Comparison of ENCODE assay signal across 14 cellular contexts in the genomic region with DNA sequence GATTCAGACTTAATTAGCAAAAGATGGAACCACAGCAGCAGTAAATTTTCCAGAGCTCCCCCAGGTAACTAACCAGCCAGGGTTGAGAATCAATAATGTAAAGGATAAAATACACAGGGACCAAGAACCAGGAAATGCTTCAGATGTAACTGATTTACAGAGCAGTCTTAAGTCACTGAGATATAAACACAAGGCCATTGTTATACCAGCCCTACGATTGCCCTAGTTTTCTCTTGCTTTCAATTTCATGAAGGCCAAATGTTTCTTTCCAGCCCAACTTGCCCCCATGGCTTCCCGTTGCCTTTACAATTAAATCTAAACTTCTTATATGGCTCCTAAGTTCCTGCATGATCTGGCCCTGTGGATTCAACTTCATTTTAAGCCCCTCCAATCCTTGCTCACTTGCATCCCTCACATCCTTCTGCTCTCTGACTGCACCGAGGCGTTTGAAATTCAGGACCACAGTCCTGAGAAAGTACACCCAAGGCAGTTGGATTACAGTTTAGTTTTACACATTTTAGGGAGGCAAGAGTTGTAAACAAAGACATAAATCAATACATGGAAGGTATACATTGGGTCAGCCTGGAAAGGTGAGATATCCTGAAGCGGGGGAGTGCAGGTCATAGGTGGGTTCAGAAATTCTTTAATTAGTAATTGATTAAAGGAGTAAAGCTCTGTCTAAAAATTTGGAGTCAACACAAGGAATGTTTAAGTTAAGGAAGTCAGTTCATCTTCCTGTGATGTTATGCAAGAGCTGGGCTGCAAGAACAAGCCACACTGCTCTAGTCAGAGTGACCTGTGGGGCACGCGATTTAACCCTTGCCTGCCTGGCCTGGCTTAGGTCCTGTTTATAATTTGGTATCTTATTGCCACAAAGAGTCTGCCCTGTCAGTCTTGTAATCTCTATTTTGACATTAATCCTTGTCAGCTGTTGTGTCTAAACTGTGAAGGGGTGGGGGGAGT.
DNase-seq lines count a peak whose midpoint lies in the region; ATAC-seq and TF ChIP-seq lines count a peak whose summit lies in the region.
"Had no signal": no experiment of that assay in that cellular context is flagged by ENCODE, and none has a peak within 500 bp of the region (broad histone marks: within the 10 kb centered on the region; RNA-seq: fewer than 3 reads in every experiment).

No MANE protein-coding gene starts in this region.

- no CpG with 5 or more reads among the region's 7 CpGs for WGBS in neuronal stem cell (ENCODE audit: extremely low coverage in 2 of 2, insufficient read length in 2 of 2, insufficient replicate concordance in 1 of 2), 2 donors

- peak overlapping the region; percentile 62 for H3K4me3 Mint-ChIP-seq in Calu3 (ENCODE audit: low read depth, unreplicated experiment)
- H3K4me3 Mint-ChIP-seq in CD8-positive, alpha-beta T cell = no peak overlapping the region
- H3K4me3 Mint-ChIP-seq: activated T-cell treated with anti-CD3 and anti-CD28 coated beads, Interleukin-2, amount 50 U/mL, for 72 hours; brain had no signal

- DNase-seq in Calu3 (peak; percentile 74), NOMO-1 treated with DMSO at 0.1 percent for 48 hours (lab: John Stamatoyannopoulos, UW; ENCODE audit: unreplicated experiment) (peak; percentile 64), fibroblast of villous mesenchyme (ENCODE audit: low read depth) (peak; percentile 33), neuronal stem cell (ENCODE audit: low spot score) (no peak), A172 (ENCODE audit: low spot score) (no peak), mesenteric fat pad (ENCODE audit: low spot score) (no peak)
- DNase-seq in stimulated activated CD4-positive, alpha-beta T cell treated with anti-CD3 and anti-CD28 coated beads, Interleukin-1b, Interleukin-23, amount 100 ng/mL, for 48 hours = no peak
- DNase-seq in CD8-positive, alpha-beta T cell = no peak
- DNase-seq: activated T-cell treated with anti-CD3 and anti-CD28 coated beads, Interleukin-2, amount 50 U/mL, for 72 hours; NCI-H146 had no signal

- H3K14ac ChIP-seq in neuronal stem cell (ENCODE audit: low read length) = no peak overlapping the region

- H2BK5ac ChIP-seq in neuronal stem cell (ENCODE audit: low read length) = no peak overlapping the region

- peak overlapping the region; percentile 4 for H3K18ac ChIP-seq in neuronal stem cell (ENCODE audit: low read length)

- peak overlapping the region; percentile 32 for H3K23ac ChIP-seq in neuronal stem cell (ENCODE audit: low read depth, low read length, poor library complexity)

- peaks cover 2 to 3% of the 10 kb centered on the region in 2 donors for H3K4me1 ChIP-seq in neuronal stem cell (ENCODE audit: control insufficient read depth in 2 of 2, insufficient read depth in 1 of 2, low read depth in 1 of 2, low read length in 2 of 2)
- no peaks in the 10 kb centered on the region for H3K4me1 ChIP-seq in CD8-positive, alpha-beta T cell (ENCODE audit: insufficient read depth, low read length)
- H3K4me1 ChIP-seq: BLaER1 had no signal

- H3K4me2 ChIP-seq in neuronal stem cell (ENCODE audit: insufficient read depth, low read length, poor library complexity, severe bottlenecking) = no peak overlapping the region

- no peak overlapping the region for H2BK15ac ChIP-seq in neuronal stem cell (ENCODE audit: low read length)

- H3K27ac ChIP-seq in neuronal stem cell (replicated peaks; ENCODE audit: low read length) = no peak overlapping the region
- no peak overlapping the region for H3K27ac ChIP-seq in CD8-positive, alpha-beta T cell (ENCODE audit: low read depth, low read length)
- H3K27ac ChIP-seq: BLaER1, RWPE1, skin epidermis had no signal

- CTCF ChIA-PET in Calu3 (lab: Charles Lee) = interaction anchor here (1.0 to 1.5 kb wide), 4 partner anchors 9 to 96 kb away, joined by 3 to 5 read pairs (median 4); no protein-coding TSS in a partner anchor
- CTCF ChIA-PET in CD8-positive, alpha-beta T cell (lab: Charles Lee) = no interaction called here

- H2AFZ ChIP-seq in neuronal stem cell (ENCODE audit: low read length) = peak overlapping the region; percentile 36

- no peak overlapping the region for H4K91ac ChIP-seq in neuronal stem cell (ENCODE audit: low read depth, low read length, poor library complexity)

- H2BK12ac ChIP-seq in neuronal stem cell (ENCODE audit: low read length) = no peak overlapping the region

- peaks cover 81% of the 10 kb centered on the region for H3K4me1 Mint-ChIP-seq in Calu3 (ENCODE audit: low read depth, unreplicated experiment)
- H3K4me1 Mint-ChIP-seq in CD8-positive, alpha-beta T cell (ENCODE audit: low read depth) = no peaks in the 10 kb centered on the region

- intact Hi-C loops in Calu3 (cut with micrococcal nuclease; ENCODE audit: unreplicated experiment) = loop anchor here (5.0 kb wide), 2 partner anchors 70 to 110 kb away; partner anchors contain the start of gene COG2
- intact Hi-C loops in CD8-positive, alpha-beta T cell (cut with DNase I, micrococcal nuclease) = no loop called here

- H3K36me3 ChIP-seq in neuronal stem cell (replicated peaks in 1 of 2; ENCODE audit: control insufficient read depth in 2 of 2, insufficient read depth in 2 of 2, low read length in 2 of 2) = no peaks in the 10 kb centered on the region
- H3K36me3 ChIP-seq in CD8-positive, alpha-beta T cell (ENCODE audit: insufficient read depth, low read length) = no peaks in the 10 kb centered on the region
- H3K36me3 ChIP-seq: BLaER1 had no signal

- no peak overlapping the region for H4K8ac ChIP-seq in neuronal stem cell (ENCODE audit: low read depth, low read length)

- H3K9me3 Mint-ChIP-seq in Calu3 (ENCODE audit: low read depth, unreplicated experiment) = no peaks in the 10 kb centered on the region
- H3K9me3 Mint-ChIP-seq in CD8-positive, alpha-beta T cell = no peaks in the 10 kb centered on the region
- H3K9me3 Mint-ChIP-seq: activated T-cell treated with anti-CD3 and anti-CD28 coated beads, Interleukin-2, amount 50 U/mL, for 72 hours had no signal

- no TSS peak for BruUV-seq in Calu3 (replicated peaks; lab: Mats Ljungman, UMichigan)

- H3K9me3 ChIP-seq in neuronal stem cell (replicated peaks in 1 of 2; ENCODE audit: control insufficient read depth in 2 of 2, insufficient read depth in 1 of 2, low read depth in 1 of 2, low read length in 2 of 2) = peaks cover 0 to 3% of the 10 kb centered on the region in 2 donors
- H3K9me3 ChIP-seq in CD8-positive, alpha-beta T cell (ENCODE audit: low read length) = no peaks in the 10 kb centered on the region
- H3K9me3 ChIP-seq: BLaER1 had no signal

- no peaks in the 10 kb centered on the region for H3K79me1 ChIP-seq in neuronal stem cell (ENCODE audit: low read depth, low read length)

- ATAC-seq in CD8-positive, alpha-beta T cell = no peak
- ATAC-seq: activated T-cell treated with anti-CD3 and anti-CD28 coated beads, Interleukin-2, amount 50 U/mL, for 72 hours had no signal

- POLR2A ChIA-PET in CD8-positive, alpha-beta T cell (lab: Charles Lee) = no interaction called here

- no peak overlapping the region for H2AK5ac ChIP-seq in neuronal stem cell (ENCODE audit: low read depth, low read length)

- no peak overlapping the region for H2BK120ac ChIP-seq in neuronal stem cell (ENCODE audit: low read depth, low read length)

- peak overlapping the region; percentile 87 for H3K27ac Mint-ChIP-seq in Calu3 (ENCODE audit: unreplicated experiment)
- no peak overlapping the region for H3K27ac Mint-ChIP-seq in CD8-positive, alpha-beta T cell
- H3K27ac Mint-ChIP-seq: activated T-cell treated with anti-CD3 and anti-CD28 coated beads, Interleukin-2, amount 50 U/mL, for 72 hours had no signal

- no peak for TF ChIP-seq CTCF in Calu3 (IDR thresholded peaks at IDR 0.05; ENCODE audit: unreplicated experiment)
- no peak for TF ChIP-seq CTCF in fibroblast of villous mesenchyme (IDR thresholded peaks at IDR 0.05; ENCODE audit: insufficient read depth, low read depth, low read length)
- no peak for TF ChIP-seq CTCF in CD8-positive, alpha-beta T cell (IDR thresholded peaks at IDR 0.05)

- H3K27me3 ChIP-seq in neuronal stem cell (ENCODE audit: control insufficient read depth in 3 of 3, insufficient read depth in 3 of 3, low read depth in 1 of 3, low read length in 3 of 3) = peaks cover 0 to 5% (median 3%) of the 10 kb centered on the region in 3 experiments
- no peaks in the 10 kb centered on the region for H3K27me3 ChIP-seq in CD8-positive, alpha-beta T cell (ENCODE audit: insufficient read depth, low read length)
- H3K27me3 ChIP-seq: BLaER1 had no signal

- H3K27me3 Mint-ChIP-seq in Calu3 (ENCODE audit: unreplicated experiment) = no peaks in the 10 kb centered on the region
- H3K27me3 Mint-ChIP-seq in CD8-positive, alpha-beta T cell (ENCODE audit: low read depth) = peaks cover 30% of the 10 kb centered on the region

- no peak overlapping the region for H3K9ac ChIP-seq in neuronal stem cell (ENCODE audit: low read depth, low read length, poor library complexity)
- H3K9ac ChIP-seq: BLaER1 had no signal

- no peak overlapping the region for H3K4ac ChIP-seq in neuronal stem cell (ENCODE audit: low read length)

- H3K4me3 ChIP-seq in fibroblast of villous mesenchyme (ENCODE audit: low read depth, low read length) (no peak overlapping the region), neuronal stem cell (ENCODE audit: low read length in 2 of 2) (no peak overlapping the region)
- H3K4me3 ChIP-seq in CD8-positive, alpha-beta T cell (ENCODE audit: low read depth, low read length) = no peak overlapping the region
- H3K4me3 ChIP-seq: BLaER1, skin epidermis had no signal

- H3K36me3 Mint-ChIP-seq in Calu3 (ENCODE audit: insufficient read depth, unreplicated experiment) = peaks cover 19% of the 10 kb centered on the region
- H3K36me3 Mint-ChIP-seq in CD8-positive, alpha-beta T cell = no peaks in the 10 kb centered on the region
- H3K36me3 Mint-ChIP-seq: brain had no signal

Comparison
In these comparisons a context has a peak if more than half of its experiments do, and no peak if none do; other contexts are left out.
1. DNase-seq: peak in Calu3 (single experiment), NOMO-1 treated with DMSO at 0.1 percent for 48 hours (single experiment) and fibroblast of villous mesenchyme (single experiment); none in neuronal stem cell (single experiment), A172 (single experiment), stimulated activated CD4-positive, alpha-beta T cell treated with anti-CD3 and anti-CD28 coated beads, Interleukin-1b, Interleukin-23, amount 100 ng/mL, for 48 hours (single experiment), CD8-positive, alpha-beta T cell (0 of 7) and mesenteric fat pad (single experiment).